ENCODE assay signal across 24 cellular contexts in genomic region chr12:66589095-66589494, GRCh38.
"Had no signal": no experiment of that assay in that cellular context is flagged by ENCODE, and none has a peak within 500 bp of the region (broad histone marks: within the 10 kb centered on the region; RNA-seq: fewer than 3 reads in every experiment).

No MANE protein-coding gene starts in this region.

- H3K27ac Mint-ChIP-seq: activated CD8-positive, alpha-beta T cell treated with anti-CD3 and anti-CD28 coated beads, Interleukin-2, amount 10 ng/mL, durations not matched to agents 7 days and 5 days; activated naive CD4-positive, alpha-beta T cell treated with anti-CD3 and anti-CD28 coated beads, Interleukin-2, amount 50 U/mL, for 72 hours; activated T-helper 17 cell treated with anti-CD3 and anti-CD28 coated beads, Interleukin-2, amount 50 U/mL, for 72 hours; stimulated activated memory B cell treated with anti-CD40 and anti-IgM and Interleukin-4, amounts not matched to agents 10 μg/mL and 1 μg/mL and 100 μg/mL, for 72 hours had no signal

- H3K4me1 ChIP-seq: ascending aorta, lower lobe of right lung, right lobe of liver, testis, vagina had no signal

- H3K9me3 ChIP-seq: ascending aorta, lower lobe of right lung, right lobe of liver, testis, vagina had no signal

- H3K9me3 Mint-ChIP-seq: activated naive CD4-positive, alpha-beta T cell treated with anti-CD3 and anti-CD28 coated beads, Interleukin-2, amount 50 U/mL, for 72 hours; activated T-helper 17 cell treated with anti-CD3 and anti-CD28 coated beads, Interleukin-2, amount 50 U/mL, for 72 hours; neural crest cell; stimulated activated memory B cell treated with anti-CD40 and anti-IgM and Interleukin-4, amounts not matched to agents 10 μg/mL and 1 μg/mL and 100 μg/mL, for 72 hours had no signal

- H3K4me3 Mint-ChIP-seq: activated CD8-positive, alpha-beta T cell treated with anti-CD3 and anti-CD28 coated beads, Interleukin-2, amount 10 ng/mL, durations not matched to agents 7 days and 5 days; activated T-helper 17 cell treated with anti-CD3 and anti-CD28 coated beads, Interleukin-2, amount 50 U/mL, for 72 hours; neural crest cell; stimulated activated memory B cell treated with anti-CD40 and anti-IgM and Interleukin-4, amounts not matched to agents 10 μg/mL and 1 μg/mL and 100 μg/mL, for 72 hours had no signal

- H3K27ac ChIP-seq: ascending aorta, brain microvascular endothelial cell, foreskin keratinocyte, lower lobe of right lung, right lobe of liver, skin epidermis, testis, vagina, VCaP had no signal

- ATAC-seq: activated CD8-positive, alpha-beta T cell treated with anti-CD3 and anti-CD28 coated beads, Interleukin-2, amount 10 ng/mL, durations not matched to agents 7 days and 5 days; activated naive CD4-positive, alpha-beta T cell treated with anti-CD3 and anti-CD28 coated beads, Interleukin-2, amount 50 U/mL, for 72 hours; activated T-helper 17 cell treated with anti-CD3 and anti-CD28 coated beads, Interleukin-2, amount 50 U/mL, for 72 hours; foreskin keratinocyte; lower lobe of right lung; right lobe of liver; stimulated activated memory B cell treated with anti-CD40 and anti-IgM and Interleukin-4, amounts not matched to agents 10 μg/mL and 1 μg/mL and 100 μg/mL, for 72 hours had no signal

- H3K4me3 ChIP-seq: ascending aorta, lower lobe of right lung, right lobe of liver, skin epidermis, testis, vagina had no signal

- H3K27me3 Mint-ChIP-seq: activated T-helper 17 cell treated with anti-CD3 and anti-CD28 coated beads, Interleukin-2, amount 50 U/mL, for 72 hours; naive B cell; stimulated activated memory B cell treated with anti-CD40 and anti-IgM and Interleukin-4, amounts not matched to agents 10 μg/mL and 1 μg/mL and 100 μg/mL, for 72 hours had no signal

- H3K36me3 ChIP-seq: ascending aorta, brain microvascular endothelial cell, lower lobe of right lung, right lobe of liver, vagina had no signal

- H3K36me3 Mint-ChIP-seq: activated naive CD4-positive, alpha-beta T cell treated with anti-CD3 and anti-CD28 coated beads, Interleukin-2, amount 50 U/mL, for 72 hours; naive B cell; stimulated activated memory B cell treated with anti-CD40 and anti-IgM and Interleukin-4, amounts not matched to agents 10 μg/mL and 1 μg/mL and 100 μg/mL, for 72 hours had no signal

- H3K4me1 Mint-ChIP-seq: activated T-helper 17 cell treated with anti-CD3 and anti-CD28 coated beads, Interleukin-2, amount 50 U/mL, for 72 hours; neural crest cell had no signal

- H3K27me3 ChIP-seq: ascending aorta, brain microvascular endothelial cell, foreskin keratinocyte, right lobe of liver, testis, vagina had no signal

- DNase-seq: activated CD4-positive, alpha-beta T cell treated with anti-CD3 and anti-CD28 coated beads for 1 hour; activated CD4-positive, alpha-beta T cell treated with anti-CD3 and anti-CD28 coated beads, Interleukin-2, amount 50 U/mL, for 1 hour; activated CD8-positive, alpha-beta T cell treated with anti-CD3 and anti-CD28 coated beads, Interleukin-2, amount 10 ng/mL, durations not matched to agents 7 days and 5 days; activated T-cell treated with anti-CD3 and anti-CD28 coated beads, Interleukin-2, amount 50 U/mL, for 1 hour; brain microvascular endothelial cell; caudate nucleus; effector memory CD4-positive, alpha-beta T cell; foreskin keratinocyte; kidney; lower lobe of right lung; naive B cell; occipital lobe; right lobe of liver; stimulated activated CD4-positive, alpha-beta T cell treated with anti-CD3 and anti-CD28 coated beads, Interleukin-2, amount 100 ng/mL, for 24 hours; testis; trophoblast cell had no signal
